9 cellular contexts compared by ENCODE assay signal in the genomic region with DNA sequence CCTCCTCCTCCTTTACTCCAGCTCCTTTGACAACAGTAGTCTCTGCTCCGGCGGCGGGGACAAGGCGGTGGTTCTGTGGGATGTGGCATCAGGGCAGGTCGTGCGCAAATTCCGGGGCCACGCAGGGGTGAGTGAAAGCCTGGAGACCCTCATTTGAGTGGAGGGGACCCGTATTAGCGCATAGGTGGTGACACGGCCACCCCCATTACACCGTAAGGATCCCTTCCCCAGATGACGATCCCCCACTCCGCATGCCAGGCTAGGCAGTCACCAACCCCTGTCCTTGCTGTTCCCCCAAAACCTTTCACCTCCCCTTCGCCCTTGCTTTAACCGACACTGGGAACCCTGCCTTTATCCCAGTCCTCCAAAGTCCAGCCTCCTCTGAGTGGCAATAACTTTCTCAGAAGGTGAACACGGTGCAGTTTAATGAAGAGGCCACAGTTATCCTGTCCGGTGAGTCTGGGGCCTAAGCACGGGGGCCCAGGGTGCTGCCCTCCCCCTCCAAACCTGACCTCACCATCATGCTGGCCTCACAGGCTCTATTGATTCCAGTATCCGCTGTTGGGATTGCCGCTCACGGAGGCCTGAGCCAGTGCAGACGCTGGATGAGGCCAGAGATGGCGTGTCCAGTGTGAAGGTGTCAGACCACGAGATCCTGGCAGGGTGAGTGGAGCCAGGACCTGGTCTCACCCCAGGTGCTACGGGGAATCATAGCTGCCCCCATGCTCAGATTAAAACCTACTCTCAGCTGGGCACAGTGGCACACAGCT. TPM values are rescaled to one million over a fixed set of nuclear protein-coding genes. Genes with fewer than 3 reads are reported as not detected.
DNase-seq lines count a peak whose midpoint lies in the region; ATAC-seq and TF ChIP-seq lines count a peak whose summit lies in the region.
"Had no signal": no experiment of that assay in that cellular context is flagged by ENCODE, and none has a peak within 500 bp of the region (broad histone marks: within the 10 kb centered on the region; RNA-seq: fewer than 3 reads in every experiment).

No MANE protein-coding gene starts in this region.

- TF ChIP-seq CTCF in HFFc6 (IDR thresholded peaks at IDR 0.05), result no peak
- no peak for TF ChIP-seq CTCF in omental fat pad (IDR thresholded peaks at IDR 0.05)

- no peaks in the 10 kb centered on the region for H3K9me3 Mint-ChIP-seq in HFFc6
- no peaks in the 10 kb centered on the region for H3K9me3 Mint-ChIP-seq in activated T-helper 2 cell treated with anti-CD3 and anti-CD28 coated beads, Interferon-gamma antibody, Interleukin-2, Interleukin-4, amounts not matched to agents 10 μg/mL and 5 μg/mL and 100 μg/mL, durations not matched to agents 14 hours and 24 hours and 36 hours
- H3K9me3 Mint-ChIP-seq in stimulated activated naive CD8-positive, alpha-beta T cell treated with anti-CD3 and anti-CD28 coated beads, Interleukin-15, amount 100 ng/mL, for 72 hours, result no peaks in the 10 kb centered on the region

- H3K4me3 Mint-ChIP-seq in HFFc6, result peak overlapping the region; percentile 95
- peak overlapping the region; percentile 93 for H3K4me3 Mint-ChIP-seq in activated T-helper 2 cell treated with anti-CD3 and anti-CD28 coated beads, Interferon-gamma antibody, Interleukin-2, Interleukin-4, amounts not matched to agents 10 μg/mL and 5 μg/mL and 100 μg/mL, durations not matched to agents 14 hours and 24 hours and 36 hours (ENCODE audit: low read depth)
- H3K4me3 Mint-ChIP-seq in stimulated activated naive CD8-positive, alpha-beta T cell treated with anti-CD3 and anti-CD28 coated beads, Interleukin-15, amount 100 ng/mL, for 72 hours, result peak overlapping the region; percentile 96 to 97

- ATAC-seq in stimulated activated naive CD8-positive, alpha-beta T cell treated with anti-CD3 and anti-CD28 coated beads, Interleukin-15, amount 100 ng/mL, for 72 hours, result no peak
- ATAC-seq in omental fat pad (ENCODE audit: low FRiP score) (no peak), GM18498 (IDR thresholded peaks at IDR 0.05; ENCODE audit: unreplicated experiment) (no peak)

- H3K4me1 Mint-ChIP-seq in HFFc6 (ENCODE audit: low read depth), result peaks cover 45% of the 10 kb centered on the region
- H3K4me1 Mint-ChIP-seq in activated T-helper 2 cell treated with anti-CD3 and anti-CD28 coated beads, Interferon-gamma antibody, Interleukin-2, Interleukin-4, amounts not matched to agents 10 μg/mL and 5 μg/mL and 100 μg/mL, durations not matched to agents 14 hours and 24 hours and 36 hours (ENCODE audit: low read depth), result peaks cover 31% of the 10 kb centered on the region
- H3K4me1 Mint-ChIP-seq in stimulated activated naive CD8-positive, alpha-beta T cell treated with anti-CD3 and anti-CD28 coated beads, Interleukin-15, amount 100 ng/mL, for 72 hours, result peaks cover 69% of the 10 kb centered on the region

- intact Hi-C loops in activated T-helper 2 cell treated with anti-CD3 and anti-CD28 coated beads, Interferon-gamma antibody, Interleukin-2, Interleukin-4, amounts not matched to agents 10 μg/mL and 5 μg/mL and 100 μg/mL, durations not matched to agents 14 hours and 24 hours and 36 hours (cut with micrococcal nuclease), result no loop called here

- DNase-seq in HFFc6, result no peak
- DNase-seq in activated T-helper 2 cell treated with anti-CD3 and anti-CD28 coated beads, Interferon-gamma antibody, Interleukin-2, Interleukin-4, amounts not matched to agents 10 μg/mL and 5 μg/mL and 100 μg/mL, durations not matched to agents 14 hours and 24 hours and 36 hours (ENCODE audit: low spot score), result no peak
- DNase-seq in stimulated activated naive CD8-positive, alpha-beta T cell treated with anti-CD3 and anti-CD28 coated beads, Interleukin-15, amount 100 ng/mL, for 72 hours, result no peak
- no peak for DNase-seq in omental fat pad (ENCODE audit: low spot score)
- DNase-seq in stimulated activated CD4-positive, alpha-beta T cell treated with anti-CD3 and anti-CD28 coated beads, Interleukin-15, amount 100 ng/mL, for 24 hours, result no peak
- no peak for DNase-seq in NCI-H146 (lab: John Stamatoyannopoulos, UW)

- H3K27ac Mint-ChIP-seq in HFFc6, result peak overlapping the region; percentile 100
- H3K27ac Mint-ChIP-seq in activated T-helper 2 cell treated with anti-CD3 and anti-CD28 coated beads, Interferon-gamma antibody, Interleukin-2, Interleukin-4, amounts not matched to agents 10 μg/mL and 5 μg/mL and 100 μg/mL, durations not matched to agents 14 hours and 24 hours and 36 hours, result peak overlapping the region; percentile 100
- peak overlapping the region; percentile 100 for H3K27ac Mint-ChIP-seq in stimulated activated naive CD8-positive, alpha-beta T cell treated with anti-CD3 and anti-CD28 coated beads, Interleukin-15, amount 100 ng/mL, for 72 hours

- peaks cover 2% of the 10 kb centered on the region for H3K9me3 ChIP-seq in iPS-18c (ENCODE audit: control insufficient read depth, insufficient read depth, low read length)

- H3K36me3 Mint-ChIP-seq in HFFc6 (ENCODE audit: low read depth), result peaks cover 13% of the 10 kb centered on the region
- H3K36me3 Mint-ChIP-seq in activated T-helper 2 cell treated with anti-CD3 and anti-CD28 coated beads, Interferon-gamma antibody, Interleukin-2, Interleukin-4, amounts not matched to agents 10 μg/mL and 5 μg/mL and 100 μg/mL, durations not matched to agents 14 hours and 24 hours and 36 hours (ENCODE audit: low read depth), result peaks cover 47% of the 10 kb centered on the region

- peak overlapping the region; percentile 94 for H3K4me3 ChIP-seq in iPS-18c (ENCODE audit: insufficient read depth, low read depth, low read length)

- peaks cover 4% of the 10 kb centered on the region for H3K27me3 Mint-ChIP-seq in HFFc6 (ENCODE audit: insufficient read depth)
- no peaks in the 10 kb centered on the region for H3K27me3 Mint-ChIP-seq in activated T-helper 2 cell treated with anti-CD3 and anti-CD28 coated beads, Interferon-gamma antibody, Interleukin-2, Interleukin-4, amounts not matched to agents 10 μg/mL and 5 μg/mL and 100 μg/mL, durations not matched to agents 14 hours and 24 hours and 36 hours (ENCODE audit: low read depth)
- no peaks in the 10 kb centered on the region for H3K27me3 Mint-ChIP-seq in stimulated activated naive CD8-positive, alpha-beta T cell treated with anti-CD3 and anti-CD28 coated beads, Interleukin-15, amount 100 ng/mL, for 72 hours

RNA-seq across cellular contexts. Expression of a gene that starts 3.7 kb away (rescaled TPM):
- total RNA-seq in HFFc6 (2021; fragmentation: NEBNext Ultra II Directional; extraction: Animal tissue kit (Norgen Biotek cat#: 25700)), result 10 to 100 TPM in 3 of 6 experiments, 1 to 10 TPM in 3; 8.6 to 13.3 (median 9.9) TPM
- 23.1 and 23.7 TPM in 2 replicates for total RNA-seq in activated T-helper 2 cell treated with anti-CD3 and anti-CD28 coated beads, Interferon-gamma antibody, Interleukin-2, Interleukin-4, amounts not matched to agents 10 μg/mL and 5 μg/mL and 100 μg/mL, durations not matched to agents 14 hours and 24 hours and 36 hours
- 10 to 100 TPM in 1 of 4 donors, 1 to 10 TPM in 3; 7.1 to 10.2 (median 8.5) TPM for total RNA-seq in omental fat pad

RNA-seq across cellular contexts. Expression of a gene that starts 3.8 kb away (rescaled TPM):
- 10 to 100 TPM; 49.9 to 69.9 (median 65.2) TPM for total RNA-seq in HFFc6 (2021; fragmentation: NEBNext Ultra II Directional; extraction: Animal tissue kit (Norgen Biotek cat#: 25700))
- total RNA-seq in activated T-helper 2 cell treated with anti-CD3 and anti-CD28 coated beads, Interferon-gamma antibody, Interleukin-2, Interleukin-4, amounts not matched to agents 10 μg/mL and 5 μg/mL and 100 μg/mL, durations not matched to agents 14 hours and 24 hours and 36 hours, result 133 and 147 TPM in 2 replicates
- 100 to 1,000 TPM in 1 of 4 donors, 10 to 100 TPM in 3; 63.8 to 104 (median 74.6) TPM for total RNA-seq in omental fat pad

RNA-seq across cellular contexts. Expression of a gene that starts 11.3 kb away (rescaled TPM):
- 10 to 100 TPM; 53.3 to 69.2 (median 59.6) TPM for total RNA-seq in HFFc6 (2021; fragmentation: NEBNext Ultra II Directional; extraction: Animal tissue kit (Norgen Biotek cat#: 25700))
- total RNA-seq in activated T-helper 2 cell treated with anti-CD3 and anti-CD28 coated beads, Interferon-gamma antibody, Interleukin-2, Interleukin-4, amounts not matched to agents 10 μg/mL and 5 μg/mL and 100 μg/mL, durations not matched to agents 14 hours and 24 hours and 36 hours, result 122 and 134 TPM in 2 replicates
- total RNA-seq in omental fat pad, result 100 to 1,000 TPM in 1 of 4 donors, 10 to 100 TPM in 3; 68.5 to 119 (median 80.9) TPM

RNA-seq across cellular contexts. Expression of a gene that starts 17.5 kb away (rescaled TPM):
- total RNA-seq in HFFc6 (2021; fragmentation: NEBNext Ultra II Directional; extraction: Animal tissue kit (Norgen Biotek cat#: 25700)), result not detected
- not detected in 2 replicates for total RNA-seq in activated T-helper 2 cell treated with anti-CD3 and anti-CD28 coated beads, Interferon-gamma antibody, Interleukin-2, Interleukin-4, amounts not matched to agents 10 μg/mL and 5 μg/mL and 100 μg/mL, durations not matched to agents 14 hours and 24 hours and 36 hours
- total RNA-seq in omental fat pad, result not detected
- total RNA-seq: subcutaneous adipose tissue had no signal

RNA-seq across cellular contexts. Expression of a gene that starts 26.1 kb away (rescaled TPM):
- total RNA-seq in HFFc6 (2021; fragmentation: NEBNext Ultra II Directional; extraction: Animal tissue kit (Norgen Biotek cat#: 25700)), result 1 to 10 TPM; 4.5 to 7.1 (median 5.4) TPM
- 8.8 and 9.4 TPM in 2 replicates for total RNA-seq in activated T-helper 2 cell treated with anti-CD3 and anti-CD28 coated beads, Interferon-gamma antibody, Interleukin-2, Interleukin-4, amounts not matched to agents 10 μg/mL and 5 μg/mL and 100 μg/mL, durations not matched to agents 14 hours and 24 hours and 36 hours
- total RNA-seq in omental fat pad, result 1 to 10 TPM; 3.2 to 5.6 (median 4.4) TPM
